11 cellular contexts compared by ENCODE assay signal in genomic region chr7:3038011-3038410, GRCh38. TPM values are rescaled to one million over a fixed set of nuclear protein-coding genes. Genes with fewer than 3 reads are reported as not detected.
DNase-seq lines count a peak whose midpoint lies in the region; ATAC-seq and TF ChIP-seq lines count a peak whose summit lies in the region.
"Not testable (repeated sequence)": the region's sequence is repeated elsewhere in the genome, so short reads cannot be mapped to it uniquely, and the experiment has no call there.
"Had no signal": no experiment of that assay in that cellular context is flagged by ENCODE, and none has a peak within 500 bp of the region (broad histone marks: within the 10 kb centered on the region; RNA-seq: fewer than 3 reads in every experiment).

No MANE protein-coding gene starts in this region.

- H3K9ac ChIP-seq in OCI-LY3 (ENCODE audit: low read length), result not testable (repeated sequence)

- POLR2A ChIA-PET in CD4-positive, alpha-beta T cell (lab: Charles Lee), result not testable (repeated sequence)
- POLR2A ChIA-PET in naive thymus-derived CD8-positive, alpha-beta T cell (lab: Charles Lee), result interaction anchor here (0.7 kb wide), 2 partner anchors 13 to 55 kb away, joined by 3 to 4 read pairs; no protein-coding TSS in a partner anchor

- ATAC-seq in CD4-positive, alpha-beta T cell (ENCODE audit: poor library complexity); naive thymus-derived CD8-positive, alpha-beta T cell; stimulated activated naive CD8-positive, alpha-beta T cell treated with anti-CD3 and anti-CD28 coated beads, Interleukin-15, amount 100 ng/mL, for 72 hours: not testable (repeated sequence)

- peaks cover 67% of the 10 kb centered on the region for H4K20me1 ChIP-seq in OCI-LY3 (ENCODE audit: insufficient read depth, low read length)

- H3K9me3 Mint-ChIP-seq in CD4-positive, alpha-beta T cell; activated CD4-positive, alpha-beta T cell treated with anti-CD3 and anti-CD28 coated beads, Interleukin-2, amount 10 ng/mL, durations not matched to agents 24 days and 14 days; activated T-cell treated with anti-CD3 and anti-CD28 coated beads, Interleukin-2, amount 50 U/mL, for 24 hours; activated naive CD4-positive, alpha-beta T cell treated with anti-CD3 and anti-CD28 coated beads, Interleukin-2, amount 50 U/mL, for 24 hours; naive thymus-derived CD8-positive, alpha-beta T cell; stimulated activated naive CD8-positive, alpha-beta T cell treated with anti-CD3 and anti-CD28 coated beads, Interleukin-15, amount 100 ng/mL, for 72 hours: not testable (repeated sequence)

- H3K4me2 ChIP-seq in OCI-LY3 (ENCODE audit: low read length), result peak overlapping the region; percentile 48

- not testable (repeated sequence) for H3K27me3 ChIP-seq in CD4-positive, alpha-beta T cell (ENCODE audit: control insufficient read depth, insufficient read depth, low read length); OCI-LY3 (ENCODE audit: low read depth, low read length)

- peaks cover 43% of the 10 kb centered on the region for H3K36me3 ChIP-seq in OCI-LY3 (replicated peaks; ENCODE audit: low read depth, low read length)

- not testable (repeated sequence) for TF ChIP-seq CTCF in CD4-positive, alpha-beta T cell (IDR thresholded peaks at IDR 0.05); OCI-LY3 (IDR thresholded peaks at IDR 0.05; ENCODE audit: low read depth, low read length); coronary artery (IDR thresholded peaks at IDR 0.05)

- not testable (repeated sequence) for DNase-seq in CD4-positive, alpha-beta T cell; activated CD4-positive, alpha-beta T cell treated with anti-CD3 and anti-CD28 coated beads, Interleukin-2, amount 10 ng/mL, durations not matched to agents 24 days and 14 days; naive thymus-derived CD8-positive, alpha-beta T cell; stimulated activated naive CD8-positive, alpha-beta T cell treated with anti-CD3 and anti-CD28 coated beads, Interleukin-15, amount 100 ng/mL, for 72 hours
- peak; percentile 12 for DNase-seq in activated T-cell treated with anti-CD3 and anti-CD28 coated beads, Interleukin-2, amount 50 U/mL, for 24 hours
- peak; percentile 38 for DNase-seq in coronary artery (ENCODE audit: low spot score)

- H3K9me3 ChIP-seq in CD4-positive, alpha-beta T cell (ENCODE audit: control insufficient read depth, low read length); OCI-LY3 (ENCODE audit: insufficient read depth, low read length): not testable (repeated sequence)

- H3K4me3 ChIP-seq in OCI-LY3 (ENCODE audit: low read length); coronary artery: not testable (repeated sequence)

- peak overlapping the region; percentile 43 for H3K27ac ChIP-seq in CD4-positive, alpha-beta T cell (ENCODE audit: low read depth, low read length)
- H3K27ac ChIP-seq in OCI-LY3 (ENCODE audit: low read length), result peak overlapping the region; percentile 76
- not testable (repeated sequence) for H3K27ac ChIP-seq in coronary artery

- peak overlapping the region; percentile 65 for H3K4me3 Mint-ChIP-seq in CD4-positive, alpha-beta T cell
- H3K4me3 Mint-ChIP-seq in activated CD4-positive, alpha-beta T cell treated with anti-CD3 and anti-CD28 coated beads, Interleukin-2, amount 10 ng/mL, durations not matched to agents 24 days and 14 days; activated T-cell treated with anti-CD3 and anti-CD28 coated beads, Interleukin-2, amount 50 U/mL, for 24 hours; activated naive CD4-positive, alpha-beta T cell treated with anti-CD3 and anti-CD28 coated beads, Interleukin-2, amount 50 U/mL, for 24 hours: not testable (repeated sequence)
- peak overlapping the region in 7 of 10 donors; percentile 29 to 72 (median 61) for H3K4me3 Mint-ChIP-seq in naive thymus-derived CD8-positive, alpha-beta T cell
- H3K4me3 Mint-ChIP-seq in stimulated activated naive CD8-positive, alpha-beta T cell treated with anti-CD3 and anti-CD28 coated beads, Interleukin-15, amount 100 ng/mL, for 72 hours, result peak overlapping the region in 1 of 2 donors; percentile 47

- H3K79me2 ChIP-seq in OCI-LY3 (ENCODE audit: low read length), result peaks cover 98% of the 10 kb centered on the region

- not testable (repeated sequence) for H3K27me3 Mint-ChIP-seq in CD4-positive, alpha-beta T cell; activated CD4-positive, alpha-beta T cell treated with anti-CD3 and anti-CD28 coated beads, Interleukin-2, amount 10 ng/mL, durations not matched to agents 24 days and 14 days; activated T-cell treated with anti-CD3 and anti-CD28 coated beads, Interleukin-2, amount 50 U/mL, for 24 hours; activated naive CD4-positive, alpha-beta T cell treated with anti-CD3 and anti-CD28 coated beads, Interleukin-2, amount 50 U/mL, for 24 hours; naive thymus-derived CD8-positive, alpha-beta T cell; stimulated activated naive CD8-positive, alpha-beta T cell treated with anti-CD3 and anti-CD28 coated beads, Interleukin-15, amount 100 ng/mL, for 72 hours

- CTCF ChIA-PET in CD4-positive, alpha-beta T cell (lab: Charles Lee), result not testable (repeated sequence)

- intact Hi-C loops in CD4-positive, alpha-beta T cell (cut with DNase I, micrococcal nuclease); activated CD4-positive, alpha-beta T cell treated with anti-CD3 and anti-CD28 coated beads, Interleukin-2, amount 10 ng/mL, durations not matched to agents 24 days and 14 days (cut with micrococcal nuclease): not testable (repeated sequence)

- not testable (repeated sequence) for H2AFZ ChIP-seq in OCI-LY3 (ENCODE audit: low read depth, low read length)

- H3K36me3 Mint-ChIP-seq in CD4-positive, alpha-beta T cell (ENCODE audit: low read depth), result peaks cover 69% of the 10 kb centered on the region
- H3K36me3 Mint-ChIP-seq in activated CD4-positive, alpha-beta T cell treated with anti-CD3 and anti-CD28 coated beads, Interleukin-2, amount 10 ng/mL, durations not matched to agents 24 days and 14 days (ENCODE audit: low read depth), result peaks cover 42% of the 10 kb centered on the region
- H3K36me3 Mint-ChIP-seq in activated T-cell treated with anti-CD3 and anti-CD28 coated beads, Interleukin-2, amount 50 U/mL, for 24 hours (ENCODE audit: low read depth), result peaks cover 75% of the 10 kb centered on the region
- peaks cover 17% of the 10 kb centered on the region for H3K36me3 Mint-ChIP-seq in activated naive CD4-positive, alpha-beta T cell treated with anti-CD3 and anti-CD28 coated beads, Interleukin-2, amount 50 U/mL, for 24 hours
- peaks cover 0 to 64% (median 7%) of the 10 kb centered on the region in 3 donors for H3K36me3 Mint-ChIP-seq in naive thymus-derived CD8-positive, alpha-beta T cell

- H3K4me1 ChIP-seq in OCI-LY3 (ENCODE audit: low read length), result peaks cover 54% of the 10 kb centered on the region

- H3K4me1 Mint-ChIP-seq in CD4-positive, alpha-beta T cell (ENCODE audit: low read depth), result peaks cover 76% of the 10 kb centered on the region
- peaks cover 49% of the 10 kb centered on the region for H3K4me1 Mint-ChIP-seq in activated CD4-positive, alpha-beta T cell treated with anti-CD3 and anti-CD28 coated beads, Interleukin-2, amount 10 ng/mL, durations not matched to agents 24 days and 14 days
- H3K4me1 Mint-ChIP-seq in activated T-cell treated with anti-CD3 and anti-CD28 coated beads, Interleukin-2, amount 50 U/mL, for 24 hours (ENCODE audit: low read depth), result peaks cover 67% of the 10 kb centered on the region
- H3K4me1 Mint-ChIP-seq in activated naive CD4-positive, alpha-beta T cell treated with anti-CD3 and anti-CD28 coated beads, Interleukin-2, amount 50 U/mL, for 24 hours, result peaks cover 76% of the 10 kb centered on the region
- H3K4me1 Mint-ChIP-seq in naive thymus-derived CD8-positive, alpha-beta T cell, result peaks cover 43 to 85% (median 84%) of the 10 kb centered on the region in 4 donors
- H3K4me1 Mint-ChIP-seq in stimulated activated naive CD8-positive, alpha-beta T cell treated with anti-CD3 and anti-CD28 coated beads, Interleukin-15, amount 100 ng/mL, for 72 hours, result peaks cover 77% of the 10 kb centered on the region

- H3K27ac Mint-ChIP-seq in CD4-positive, alpha-beta T cell, result peak overlapping the region; percentile 85
- peak overlapping the region; percentile 26 for H3K27ac Mint-ChIP-seq in activated CD4-positive, alpha-beta T cell treated with anti-CD3 and anti-CD28 coated beads, Interleukin-2, amount 10 ng/mL, durations not matched to agents 24 days and 14 days
- peak overlapping the region; percentile 77 for H3K27ac Mint-ChIP-seq in activated T-cell treated with anti-CD3 and anti-CD28 coated beads, Interleukin-2, amount 50 U/mL, for 24 hours
- peak overlapping the region; percentile 89 for H3K27ac Mint-ChIP-seq in activated naive CD4-positive, alpha-beta T cell treated with anti-CD3 and anti-CD28 coated beads, Interleukin-2, amount 50 U/mL, for 24 hours
- peak overlapping the region; percentile 82 to 94 (median 92) for H3K27ac Mint-ChIP-seq in naive thymus-derived CD8-positive, alpha-beta T cell
- peak overlapping the region; percentile 38 to 77 for H3K27ac Mint-ChIP-seq in stimulated activated naive CD8-positive, alpha-beta T cell treated with anti-CD3 and anti-CD28 coated beads, Interleukin-15, amount 100 ng/mL, for 72 hours

RNA-seq across cellular contexts. Expression of gene CARD11, which starts 5.7 kb away (rescaled TPM):
- 100 to 1,000 TPM; 118 to 122 TPM for total RNA-seq in CD4-positive, alpha-beta T cell
- total RNA-seq in activated CD4-positive, alpha-beta T cell treated with anti-CD3 and anti-CD28 coated beads, Interleukin-2, amount 10 ng/mL, durations not matched to agents 24 days and 14 days, result 93.4 and 96.2 TPM in 2 replicates
- total RNA-seq in naive thymus-derived CD8-positive, alpha-beta T cell, result 100 to 1,000 TPM; 104 to 109 TPM
- polyA plus RNA-seq in naive thymus-derived CD8-positive, alpha-beta T cell, result 10 to 100 TPM; 10.8 to 40.2 (median 18.9) TPM
- total RNA-seq: GM23248, HFFc6, MCF 10A had no signal
- polyA plus RNA-seq: GM23248 had no signal

Comparison
In these comparisons a context has a peak if more than half of its experiments do, and no peak if none do; other contexts are left out.
1. H3K27ac Mint-ChIP-seq: peak in every context shown above with its lines; median percentile 92 in naive thymus-derived CD8-positive, alpha-beta T cell; 89 in activated naive CD4-positive, alpha-beta T cell treated with anti-CD3 and anti-CD28 coated beads, Interleukin-2, amount 50 U/mL, for 24 hours; 85 in CD4-positive, alpha-beta T cell; 77 in activated T-cell treated with anti-CD3 and anti-CD28 coated beads, Interleukin-2, amount 50 U/mL, for 24 hours; 58 in stimulated activated naive CD8-positive, alpha-beta T cell treated with anti-CD3 and anti-CD28 coated beads, Interleukin-15, amount 100 ng/mL, for 72 hours; 26 in activated CD4-positive, alpha-beta T cell treated with anti-CD3 and anti-CD28 coated beads, Interleukin-2, amount 10 ng/mL, durations not matched to agents 24 days and 14 days.